ENCODE assay signal across 10 cellular contexts in genomic region chr1:8239039-8239305, GRCh38.
DNase-seq lines count a peak whose midpoint lies in the region; ATAC-seq, FAIRE-seq and TF ChIP-seq lines count a peak whose summit lies in the region.
"Had no signal": no experiment of that assay in that cellular context is flagged by ENCODE, and none has a peak within 500 bp of the region (broad histone marks: within the 10 kb centered on the region; RNA-seq: fewer than 3 reads in every experiment).

No MANE protein-coding gene starts in this region.

- H3K36me3 ChIP-seq in bronchial epithelial cell (ENCODE audit: control insufficient read depth, insufficient read depth, low read length) (no peaks in the 10 kb centered on the region), HepG2 (replicated peaks in 1 of 2; ENCODE audit: control insufficient read depth in 1 of 2, insufficient read depth in 2 of 2, low read length in 2 of 2) (no peaks in the 10 kb centered on the region), aorta (ENCODE audit: control insufficient read depth in 1 of 2, insufficient read depth in 2 of 2, low read length in 1 of 2) (no peaks in the 10 kb centered on the region)

- POLR2A ChIA-PET in HepG2 (lab: Yijun Ruan, JAX) = interaction anchor here (0.7 to 3.6 kb wide), 16 partner anchors 13 to 474 kb away, joined by 3 to 30 read pairs (median 5); partner anchors contain the start of gene ERRFI1

- H3K9me3 ChIP-seq in HepG2 (ENCODE audit: low read length) = no peaks in the 10 kb centered on the region
- H3K9me3 ChIP-seq in aorta (ENCODE audit: control insufficient read depth, low read length) = no peaks in the 10 kb centered on the region

- ATAC-seq in HepG2 = peak; percentile 57
- peak; percentile 76 for ATAC-seq in aorta (ENCODE audit: low FRiP score)

- BruUV-seq in HepG2 (replicated peaks; lab: Mats Ljungman, UMichigan) = no TSS peak

- TF ChIP-seq CTCF in bronchial epithelial cell (IDR thresholded peaks at IDR 0.05; ENCODE audit: insufficient read depth, low read length, severe bottlenecking) (peak; percentile 58), HepG2 (CRISPR knock-in tag; IDR thresholded peaks at IDR 0.05) (peak; percentile 53; the same call in 1 of the 2 replicates)

- TF ChIP-seq POLR2A in HepG2 (IDR thresholded peaks at IDR 0.05; ENCODE audit: insufficient read depth in 1 of 2, low read depth in 2 of 2, low read length in 2 of 2) = no peak

- 2% methylated on average over 5 of the region's 5 CpGs for WGBS in HepG2 (ENCODE audit: low lambda C conversion rate)
- WGBS in aorta, 2 donors = 51 to 55% methylated on average over 5 of the region's 5 CpGs

- CTCF ChIA-PET in HepG2 (lab: Yijun Ruan, JAX; ENCODE audit: low intra/inter-chr PET ratio, low total read pairs) = no interaction called here

- in situ Hi-C loops in HepG2 (cut with HindIII; ENCODE audit: extremely low pct_ligation_motif_present, low pct_unique_long_range_greater_than_20kb) = loop anchor here (10.0 kb wide), 1 partner anchor 214 kb away; the partner anchor contains the start of gene ERRFI1

- no peak for TF ChIP-seq RAD21 in HepG2 (CRISPR knock-in tag; IDR thresholded peaks at IDR 0.05)

- FAIRE-seq in bronchial epithelial cell (lab: Jason Lieb, UNC) (no peak), HepG2 (lab: Jason Lieb, UNC) (peak; percentile 32)

- no peaks in the 10 kb centered on the region for H4K20me1 ChIP-seq in HepG2 (ENCODE audit: insufficient read depth, low read length)

- H2AFZ ChIP-seq in HepG2 (ENCODE audit: low read length) = no peak overlapping the region

- H3K4me3 ChIP-seq in bronchial epithelial cell (ENCODE audit: low read depth, low read length) (no peak overlapping the region), HepG2 (replicated peaks in 1 of 3; ENCODE audit: insufficient read depth in 1 of 3, low read depth in 2 of 3, low read length in 3 of 3) (peak overlapping the region in 2 of 3 experiments; percentile 2 to 42; a peak in 3 of 6 replicates), aorta (ENCODE audit: low read length in 2 of 2) (no peak overlapping the region)

- peak overlapping the region; percentile 72 for H3K4me2 ChIP-seq in HepG2 (ENCODE audit: low read depth, low read length)

- peak overlapping the region; percentile 62 for H3K9ac ChIP-seq in HepG2 (ENCODE audit: insufficient read depth, low read depth, low read length)

- H3K27ac ChIP-seq in HepG2 (ENCODE audit: extremely low read length, insufficient read depth, low read length) (peak overlapping the region; percentile 84), aorta (ENCODE audit: low read depth in 1 of 2, low read length in 2 of 2) (no peak overlapping the region), substantia nigra (ENCODE audit: low read depth, low read length, poor library complexity, severe bottlenecking) (no peak overlapping the region)
- H3K27ac ChIP-seq: HL-60 had no signal

- H3K27me3 ChIP-seq in bronchial epithelial cell (ENCODE audit: control insufficient read depth, insufficient read depth, low read length) = no peaks in the 10 kb centered on the region
- no peaks in the 10 kb centered on the region for H3K27me3 ChIP-seq in HepG2 (ENCODE audit: control insufficient read depth in 1 of 2, insufficient read depth in 2 of 2, low read length in 2 of 2)
- no peaks in the 10 kb centered on the region for H3K27me3 ChIP-seq in aorta (ENCODE audit: control insufficient read depth in 1 of 2, insufficient read depth in 2 of 2, low read length in 1 of 2)

- intact Hi-C loops in HepG2 (cut with micrococcal nuclease; ENCODE audit: unreplicated experiment) (loop anchor here (1.0 to 2.0 kb wide), 4 partner anchors 20 to 212 kb away; partner anchors contain the start of gene ERRFI1), aorta (cut with DNase I) (no loop called here)

- H3K4me1 ChIP-seq in HepG2 (ENCODE audit: insufficient read depth, low read length) (peaks cover 58% of the 10 kb centered on the region), aorta (ENCODE audit: control insufficient read depth in 1 of 2, insufficient read depth in 2 of 2, low read length in 2 of 2) (no peaks in the 10 kb centered on the region)

- H3K79me2 ChIP-seq in HepG2 (ENCODE audit: insufficient read depth, low read length) = peaks cover 7% of the 10 kb centered on the region

- DNase-seq in NCI-H510A treated with DMSO at 0.1 percent for 48 hours (lab: John Stamatoyannopoulos, UW) = peak; percentile 78
- no peak for DNase-seq in NCI-H510A (lab: John Stamatoyannopoulos, UW)
- peak; percentile 73 for DNase-seq in bronchial epithelial cell (ENCODE audit: low read depth)
- peak; percentile 79 for DNase-seq in HepG2 (ENCODE audit: low spot score)
- peak in 1 of 2 donors; percentile 55 for DNase-seq in aorta
- DNase-seq in substantia nigra (lab: John Stamatoyannopoulos, UW) = no peak
- no peak for DNase-seq in stimulated activated CD4-positive, alpha-beta T cell treated with anti-CD3 and anti-CD28 coated beads, Interleukin-2, amount 100 ng/mL, for 24 hours
- DNase-seq in hypothalamus (lab: John Stamatoyannopoulos, UW) = no peak
- DNase-seq: SHP77 had no signal

- TF ChIP-seq EP300 in HepG2 (IDR thresholded peaks at IDR 0.05; ENCODE audit: low read depth in 2 of 2, low read length in 2 of 2) (no peak; a peak in 1 of 4 replicates), HepG2 (CRISPR knock-in tag; IDR thresholded peaks at IDR 0.05; ENCODE audit: borderline replicate concordance) (no peak)

TF ChIP-seq in HepG2, 621 proteins besides CTCF, POLR2A, EP300 and RAD21 (continues in another document):
- TF ChIP-seq UBTF (CRISPR knock-in tag; IDR thresholded peaks at IDR 0.05) (0 out of 2 replicates have a peak, but pooled peaks have one; percentile 6), ZBTB44 (CRISPR knock-in tag; IDR thresholded peaks at IDR 0.05) (no peak), TEAD3 (CRISPR knock-in tag; optimal IDR thresholded peaks at IDR 0.05; ENCODE audit: borderline replicate concordance) (peak; percentile 74), HMGA1 (CRISPR knock-in tag; conservative IDR thresholded peaks at IDR 0.05) (no peak), ZNF547 (CRISPR knock-in tag; IDR thresholded peaks at IDR 0.05) (no peak), TOE1 (CRISPR knock-in tag; IDR thresholded peaks at IDR 0.05) (no peak), ZFP91 (CRISPR knock-in tag; IDR thresholded peaks at IDR 0.05; ENCODE audit: borderline replicate concordance) (0 out of 2 replicates have a peak, but pooled peaks have one; percentile 1), PCBP1 (IDR thresholded peaks at IDR 0.05; ENCODE audit: borderline replicate concordance, low read depth, low read length) (no peak), SRY (CRISPR knock-in tag; IDR thresholded peaks at IDR 0.05) (no peak), ZSCAN5A (CRISPR knock-in tag; IDR thresholded peaks at IDR 0.05; ENCODE audit: borderline replicate concordance) (no peak), PHF21A (CRISPR knock-in tag; IDR thresholded peaks at IDR 0.05) (no peak), SP4 (CRISPR knock-in tag; IDR thresholded peaks at IDR 0.05) (no peak)

Comparison
In these comparisons a context has a peak if more than half of its experiments do, and no peak if none do; other contexts are left out.
1. DNase-seq: peak in NCI-H510A treated with DMSO at 0.1 percent for 48 hours (single experiment), bronchial epithelial cell (single experiment) and HepG2 (single experiment); none in NCI-H510A (single experiment), substantia nigra (0 of 49), stimulated activated CD4-positive, alpha-beta T cell treated with anti-CD3 and anti-CD28 coated beads, Interleukin-2, amount 100 ng/mL, for 24 hours (0 of 2) and hypothalamus (0 of 51).
2. H3K4me3 ChIP-seq: peak in HepG2 (2 of 3); none in bronchial epithelial cell (single experiment) and aorta (0 of 2).